1 cellular context compared by ENCODE assay signal in genomic region chr6:149449831-149450678, GRCh38.
TF ChIP-seq lines count a peak whose summit lies in the region.

No MANE protein-coding gene starts in this region.

TF ChIP-seq in GM12878, 131 proteins besides CTCF, POLR2A, EP300 and RAD21:
- no peak for TF ChIP-seq MEF2A (IDR thresholded peaks at IDR 0.05; ENCODE audit: insufficient read depth, low read depth, low read length)
- TF ChIP-seq ESRRA (IDR thresholded peaks at IDR 0.05; ENCODE audit: low read length), result no peak
- TF ChIP-seq TCF12 (IDR thresholded peaks at IDR 0.05; ENCODE audit: low read depth, low read length), result no peak
- TF ChIP-seq KDM1A (IDR thresholded peaks at IDR 0.05; ENCODE audit: borderline replicate concordance), result no peak
- no peak for TF ChIP-seq NFXL1 (IDR thresholded peaks at IDR 0.05; ENCODE audit: borderline replicate concordance)
- TF ChIP-seq HDAC6 (IDR thresholded peaks at IDR 0.05; ENCODE audit: unreplicated experiment), result no peak
- TF ChIP-seq ZNF207 (IDR thresholded peaks at IDR 0.05; ENCODE audit: borderline replicate concordance), result no peak
- TF ChIP-seq ZNF384 (IDR thresholded peaks at IDR 0.05; ENCODE audit: borderline replicate concordance, low read depth, low read length), result no peak
- TF ChIP-seq TAF1 (IDR thresholded peaks at IDR 0.05; ENCODE audit: borderline replicate concordance, low read depth, low read length), result no peak
- no peak for TF ChIP-seq BCL11A (IDR thresholded peaks at IDR 0.05; ENCODE audit: low read depth, low read length)
- no peak for TF ChIP-seq RCOR1 (conservative IDR thresholded peaks at IDR 0.05; ENCODE audit: low read depth, low read length)
- TF ChIP-seq CBX5 (IDR thresholded peaks at IDR 0.05; ENCODE audit: low read depth), result no peak
- no peak for TF ChIP-seq ZBTB40 (IDR thresholded peaks at IDR 0.05; ENCODE audit: borderline replicate concordance)
- TF ChIP-seq IRF5 (IDR thresholded peaks at IDR 0.05; ENCODE audit: borderline replicate concordance), result no peak
- TF ChIP-seq STAT3 (IDR thresholded peaks at IDR 0.05; ENCODE audit: low read depth, low read length), result no peak
